19 cellular contexts compared by ENCODE assay signal in genomic region chr11:62794201-62794775, GRCh38. TPM values are rescaled to one million over a fixed set of nuclear protein-coding genes. Genes with fewer than 3 reads are reported as not detected.
DNase-seq lines count a peak whose midpoint lies in the region; ATAC-seq, FAIRE-seq and TF ChIP-seq lines count a peak whose summit lies in the region.
"Had no signal": no experiment of that assay in that cellular context is flagged by ENCODE, and none has a peak within 500 bp of the region (broad histone marks: within the 10 kb centered on the region; RNA-seq: fewer than 3 reads in every experiment).

No MANE protein-coding gene starts in this region.

- H2AFZ ChIP-seq in GM23248 = no peak overlapping the region
- H2AFZ ChIP-seq in astrocyte (ENCODE audit: low read depth, low read length) = no peak overlapping the region

- in situ Hi-C loops in GM23248 (cut with MboI) = no loop called here

- peak overlapping the region; percentile 49 for H3K4me3 Mint-ChIP-seq in CD4-positive, alpha-beta T cell
- no peak overlapping the region for H3K4me3 Mint-ChIP-seq in astrocyte (ENCODE audit: unreplicated experiment)
- H3K4me3 Mint-ChIP-seq in osteocyte (ENCODE audit: unreplicated experiment) = no peak overlapping the region
- H3K4me3 Mint-ChIP-seq: nephron progenitor cell had no signal

- H3K9me3 Mint-ChIP-seq in CD4-positive, alpha-beta T cell = no peaks in the 10 kb centered on the region
- H3K9me3 Mint-ChIP-seq in astrocyte (ENCODE audit: unreplicated experiment) (no peaks in the 10 kb centered on the region), osteocyte (ENCODE audit: unreplicated experiment) (no peaks in the 10 kb centered on the region)
- H3K9me3 Mint-ChIP-seq: nephron progenitor cell had no signal

- no peak for ATAC-seq in CD4-positive, alpha-beta T cell (ENCODE audit: poor library complexity)
- ATAC-seq in GM19324 (IDR thresholded peaks at IDR 0.05; ENCODE audit: low FRiP score, unreplicated experiment) = no peak
- ATAC-seq: psoas muscle had no signal

- H3K36me3 ChIP-seq in GM23248 (ENCODE audit: low read depth) (peaks cover 49% of the 10 kb centered on the region), astrocyte (ENCODE audit: insufficient read depth, low read length) (peaks cover 55% of the 10 kb centered on the region)

- H3K4me3 ChIP-seq in GM23248 (no peak overlapping the region), astrocyte (ENCODE audit: insufficient read depth, low read depth, low read length) (no peak overlapping the region)
- H3K4me3 ChIP-seq: colonic mucosa, psoas muscle, suprapubic skin had no signal

- no peak for TF ChIP-seq CTCF in CD4-positive, alpha-beta T cell (IDR thresholded peaks at IDR 0.05)
- TF ChIP-seq CTCF in astrocyte (IDR thresholded peaks at IDR 0.05; ENCODE audit: insufficient read depth, low read depth, low read length) (no peak), osteocyte (IDR thresholded peaks at IDR 0.05) (no peak)

- DNase-seq in CD4-positive, alpha-beta T cell = no peak
- DNase-seq in GM23248 (peak; percentile 80), astrocyte (ENCODE audit: low read depth) (no peak), osteocyte (ENCODE audit: extremely low spot score, unreplicated experiment) (no peak), HUDEP-2 (lab: John Stamatoyannopoulos, UW; ENCODE audit: unreplicated experiment in 76 of 76) (no peak), NCI-H1436 (lab: John Stamatoyannopoulos, UW) (no peak)
- DNase-seq: activated CD8-positive, alpha-beta memory T cell treated with anti-CD3 and anti-CD28 coated beads for 24 hours; colonic mucosa; DMS153; NCI-H1694; NCI-H226; nephron progenitor cell; psoas muscle; small intestine; stimulated activated CD8-positive, alpha-beta memory T cell treated with anti-CD3 and anti-CD28 coated beads, Interleukin-4, amount 100 ng/mL, for 48 hours; SW 1271 had no signal

- H3K4me2 ChIP-seq in GM23248 (ENCODE audit: unreplicated experiment) = no peak overlapping the region
- no peak overlapping the region for H3K4me2 ChIP-seq in astrocyte (ENCODE audit: low read length)

- H3K4me1 ChIP-seq in GM23248 (ENCODE audit: insufficient read depth) = peaks cover 33% of the 10 kb centered on the region
- H3K4me1 ChIP-seq in astrocyte (ENCODE audit: insufficient read depth, low read length) = peaks cover 12% of the 10 kb centered on the region

- POLR2A ChIA-PET in CD4-positive, alpha-beta T cell (lab: Charles Lee) = interaction anchor here (0.7 to 2.3 kb wide), 9 partner anchors 11 to 87 kb away, joined by 3 to 9 read pairs (median 6); partner anchors contain the start of genes HNRNPUL2, NXF1, POLR2G and SLC3A2

- no peaks in the 10 kb centered on the region for H3K9me3 ChIP-seq in CD4-positive, alpha-beta T cell (ENCODE audit: control insufficient read depth, low read length)
- H3K9me3 ChIP-seq in GM23248 (ENCODE audit: low read depth) (no peaks in the 10 kb centered on the region), astrocyte (ENCODE audit: insufficient read depth, low read depth, low read length) (no peaks in the 10 kb centered on the region)
- H3K9me3 ChIP-seq: colonic mucosa, psoas muscle, suprapubic skin had no signal

- no peak for FAIRE-seq in astrocyte (lab: Jason Lieb, UNC)
- FAIRE-seq: keratinocyte, small intestine had no signal

- peaks cover 68% of the 10 kb centered on the region for H3F3A ChIP-seq in GM23248 (ENCODE audit: insufficient read depth)

- H3K4me1 Mint-ChIP-seq in CD4-positive, alpha-beta T cell (ENCODE audit: low read depth) = peaks cover 38% of the 10 kb centered on the region
- H3K4me1 Mint-ChIP-seq in astrocyte (ENCODE audit: low read depth, unreplicated experiment) = peaks cover 12% of the 10 kb centered on the region
- peaks cover 28% of the 10 kb centered on the region for H3K4me1 Mint-ChIP-seq in osteocyte (ENCODE audit: unreplicated experiment)

- H4K20me1 ChIP-seq in GM23248 (ENCODE audit: insufficient read depth) (no peaks in the 10 kb centered on the region), astrocyte (ENCODE audit: insufficient read depth, low read length) (peaks cover 48% of the 10 kb centered on the region)

- H3K27me3 Mint-ChIP-seq in CD4-positive, alpha-beta T cell = no peaks in the 10 kb centered on the region
- H3K27me3 Mint-ChIP-seq in astrocyte (ENCODE audit: low read depth, unreplicated experiment) (no peaks in the 10 kb centered on the region), osteocyte (ENCODE audit: unreplicated experiment) (no peaks in the 10 kb centered on the region)

- H3K27ac Mint-ChIP-seq in CD4-positive, alpha-beta T cell = peak overlapping the region; percentile 71
- H3K27ac Mint-ChIP-seq in astrocyte (ENCODE audit: unreplicated experiment) (peak overlapping the region; percentile 9), osteocyte (ENCODE audit: unreplicated experiment) (peak overlapping the region; percentile 10)
- H3K27ac Mint-ChIP-seq: nephron progenitor cell had no signal

- intact Hi-C loops in CD4-positive, alpha-beta T cell (cut with DNase I, micrococcal nuclease) = no loop called here

- WGBS in GM23248 (ENCODE audit: low coverage in 1 of 2, low lambda C conversion rate in 2 of 2, missing lambda C conversion rate in 2 of 2), 2 experiments = 50 to 54% methylated on average over 8 of the region's 8 CpGs

- CTCF ChIA-PET in CD4-positive, alpha-beta T cell (lab: Charles Lee) = interaction anchor here (0.9 to 1.0 kb wide), 2 partner anchors 8 to 87 kb away, joined by 3 to 6 read pairs; partner anchors contain the start of gene SLC3A2

- peaks cover 30% of the 10 kb centered on the region for H3K79me2 ChIP-seq in GM23248 (ENCODE audit: insufficient read depth)
- H3K79me2 ChIP-seq in astrocyte (ENCODE audit: insufficient read depth, low read length) = peaks cover 30% of the 10 kb centered on the region

- no peak overlapping the region for H3K27ac ChIP-seq in CD4-positive, alpha-beta T cell (ENCODE audit: low read depth, low read length)
- H3K27ac ChIP-seq in GM23248 (peak overlapping the region; percentile 54), astrocyte (ENCODE audit: low read depth, low read length) (no peak overlapping the region)
- H3K27ac ChIP-seq: colonic mucosa, psoas muscle, suprapubic skin had no signal

- H3K9ac ChIP-seq in GM23248 = no peak overlapping the region; the same call in 1 of the 2 replicates
- no peak overlapping the region for H3K9ac ChIP-seq in astrocyte (ENCODE audit: low read length)

- H3K9me2 ChIP-seq in GM23248 (ENCODE audit: insufficient read depth) = no peaks in the 10 kb centered on the region

- H3K27me3 ChIP-seq in CD4-positive, alpha-beta T cell (ENCODE audit: control insufficient read depth, insufficient read depth, low read length) = no peaks in the 10 kb centered on the region
- H3K27me3 ChIP-seq in GM23248 (replicated peaks; ENCODE audit: insufficient read depth) (no peaks in the 10 kb centered on the region), astrocyte (ENCODE audit: insufficient read depth, low read length) (no peaks in the 10 kb centered on the region)
- H3K27me3 ChIP-seq: colonic mucosa, suprapubic skin had no signal

- peaks cover 91% of the 10 kb centered on the region for H3K36me3 Mint-ChIP-seq in CD4-positive, alpha-beta T cell (ENCODE audit: low read depth)
- H3K36me3 Mint-ChIP-seq in astrocyte (ENCODE audit: low read depth, unreplicated experiment) = peaks cover 28% of the 10 kb centered on the region
- H3K36me3 Mint-ChIP-seq in osteocyte (ENCODE audit: unreplicated experiment) = peaks cover 42% of the 10 kb centered on the region

RNA-seq across cellular contexts. Expression of gene TMEM223, which starts 2.5 kb away (rescaled TPM):
- total RNA-seq in CD4-positive, alpha-beta T cell = 1 to 10 TPM; 6.2 to 8.7 TPM
- total RNA-seq in GM23248 (2014; rRNA removed; shearing (Covaris generic)) = 32.0 and 33.4 TPM in 2 replicates
- polyA plus RNA-seq in GM23248 (2016; fragmentation: Nextera tagmentation; extraction: Ambion mirVana) = 31.4 and 34.2 TPM in 2 replicates
- total RNA-seq in astrocyte (7.8 and 11.3 TPM in 2 replicates), osteocyte (14.5 and 15.2 TPM in 2 replicates)

RNA-seq across cellular contexts. Expression of gene TMEM179B, which starts 7.1 kb away (rescaled TPM):
- 10 to 100 TPM; 34.7 to 37.4 TPM for total RNA-seq in CD4-positive, alpha-beta T cell
- 73.3 and 151 TPM in 2 replicates for total RNA-seq in GM23248 (2014; rRNA removed; shearing (Covaris generic))
- 140 and 150 TPM in 2 replicates for polyA plus RNA-seq in GM23248 (2016; fragmentation: Nextera tagmentation; extraction: Ambion mirVana)
- total RNA-seq in astrocyte (51.3 and 57.5 TPM in 2 replicates), osteocyte (46.7 and 47.7 TPM in 2 replicates)

RNA-seq across cellular contexts. Expression of gene NXF1, which starts 11.0 kb away (rescaled TPM):
- total RNA-seq in CD4-positive, alpha-beta T cell = 100 to 1,000 TPM; 343 to 358 TPM
- 25.0 and 32.0 TPM in 2 replicates for total RNA-seq in GM23248 (2014; rRNA removed; shearing (Covaris generic))
- polyA plus RNA-seq in GM23248 (2016; fragmentation: Nextera tagmentation; extraction: Ambion mirVana) = 51.1 and 53.3 TPM in 2 replicates
- total RNA-seq in astrocyte = 51.4 and 55.9 TPM in 2 replicates
- total RNA-seq in osteocyte = 92.4 and 97.5 TPM in 2 replicates

RNA-seq across cellular contexts. Expression of gene TAF6L, which starts 23.1 kb away (rescaled TPM):
- 10 to 100 TPM; 11.5 to 11.8 TPM for total RNA-seq in CD4-positive, alpha-beta T cell
- total RNA-seq in GM23248 (2014; rRNA removed; shearing (Covaris generic)) = 11.6 and 22.5 TPM in 2 replicates
- polyA plus RNA-seq in GM23248 (2016; fragmentation: Nextera tagmentation; extraction: Ambion mirVana) = 8.2 and 9.1 TPM in 2 replicates
- 14.7 and 15.1 TPM in 2 replicates for total RNA-seq in astrocyte
- 40.8 and 42.8 TPM in 2 replicates for total RNA-seq in osteocyte

RNA-seq across cellular contexts. Expression of gene POLR2G, which starts 32.9 kb away (rescaled TPM):
- 10 to 100 TPM; 45.3 to 47.9 TPM for total RNA-seq in CD4-positive, alpha-beta T cell
- 61.2 and 73.3 TPM in 2 replicates for total RNA-seq in GM23248 (2014; rRNA removed; shearing (Covaris generic))
- 154 and 156 TPM in 2 replicates for polyA plus RNA-seq in GM23248 (2016; fragmentation: Nextera tagmentation; extraction: Ambion mirVana)
- total RNA-seq in astrocyte (88.3 and 89.1 TPM in 2 replicates), osteocyte (83.7 and 98.6 TPM in 2 replicates)

Comparison
In these comparisons a context has a peak if more than half of its experiments do, and no peak if none do; other contexts are left out.
1. H3K27ac Mint-ChIP-seq: peak in every context shown above with its lines; median percentile 71 in CD4-positive, alpha-beta T cell; 10 in osteocyte; 9 in astrocyte.